ENCODE assay signal across 23 cellular contexts in the genomic region with DNA sequence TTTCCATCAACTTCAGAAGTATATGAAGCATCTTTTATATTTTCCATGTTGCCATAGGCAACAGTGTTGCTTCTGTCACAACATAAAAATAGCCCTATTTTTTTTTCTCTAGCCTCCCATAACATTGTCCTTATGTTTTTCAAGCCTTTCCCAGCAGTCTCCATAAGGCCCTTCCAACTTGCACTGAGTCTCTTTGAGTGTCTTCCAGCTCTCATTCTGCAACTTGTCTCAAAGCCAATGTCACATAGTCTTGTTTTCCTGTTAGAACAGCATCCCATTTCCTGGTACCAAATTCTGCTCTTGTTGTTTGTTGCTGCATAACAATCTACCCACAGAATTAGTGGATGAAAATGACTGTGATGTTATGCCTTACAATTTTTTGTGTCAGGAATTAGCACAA.
"Had no signal": no experiment of that assay in that cellular context is flagged by ENCODE, and none has a peak within 500 bp of the region (broad histone marks: within the 10 kb centered on the region; RNA-seq: fewer than 3 reads in every experiment).

No MANE protein-coding gene starts in this region.

- H3K27me3 ChIP-seq: heart right ventricle, pancreas, right lobe of liver, testis, tibial artery had no signal

- DNase-seq: central memory CD4-positive, alpha-beta T cell; effector memory CD4-positive, alpha-beta T cell; erythroblast; esophagus squamous epithelium; foreskin melanocyte; glutamatergic neuron; heart right ventricle; islet precursor cell; kidney glomerular epithelial cell; left colon; mesenchymal stem cell; natural killer cell; pancreas; right lobe of liver; small intestine; stimulated activated CD4-positive, alpha-beta T cell treated with anti-CD3 and anti-CD28 coated beads, Interleukin-15, amount 100 ng/mL, for 24 hours; stimulated activated CD4-positive, alpha-beta T cell treated with anti-CD3 and anti-CD28 coated beads, Interleukin-4, amount 100 ng/mL, for 1 hour; stimulated activated CD8-positive, alpha-beta memory T cell treated with anti-CD3 and anti-CD28 coated beads, Interleukin-4, amount 100 ng/mL, for 48 hours; stimulated activated naive CD4-positive, alpha-beta T cell; stimulated activated naive CD8-positive, alpha-beta T cell treated with anti-CD3 and anti-CD28 coated beads, Interleukin-15, amount 100 ng/mL, for 72 hours; testis; tibial artery had no signal

- H3K9me3 ChIP-seq: esophagus squamous epithelium, right lobe of liver, testis, tibial artery had no signal

- H3K27ac ChIP-seq: esophagus squamous epithelium, heart right ventricle, pancreas, right lobe of liver, testis, tibial artery had no signal

- H3K4me1 ChIP-seq: esophagus squamous epithelium, pancreas, right lobe of liver, testis, tibial artery had no signal

- H3K36me3 ChIP-seq: esophagus squamous epithelium, heart right ventricle, pancreas, right lobe of liver, tibial artery had no signal

- H3K4me3 ChIP-seq: esophagus squamous epithelium, heart right ventricle, lung, pancreas, right lobe of liver, testis, tibial artery had no signal
